ENCODE assay signal across 8 cellular contexts in the genomic region with DNA sequence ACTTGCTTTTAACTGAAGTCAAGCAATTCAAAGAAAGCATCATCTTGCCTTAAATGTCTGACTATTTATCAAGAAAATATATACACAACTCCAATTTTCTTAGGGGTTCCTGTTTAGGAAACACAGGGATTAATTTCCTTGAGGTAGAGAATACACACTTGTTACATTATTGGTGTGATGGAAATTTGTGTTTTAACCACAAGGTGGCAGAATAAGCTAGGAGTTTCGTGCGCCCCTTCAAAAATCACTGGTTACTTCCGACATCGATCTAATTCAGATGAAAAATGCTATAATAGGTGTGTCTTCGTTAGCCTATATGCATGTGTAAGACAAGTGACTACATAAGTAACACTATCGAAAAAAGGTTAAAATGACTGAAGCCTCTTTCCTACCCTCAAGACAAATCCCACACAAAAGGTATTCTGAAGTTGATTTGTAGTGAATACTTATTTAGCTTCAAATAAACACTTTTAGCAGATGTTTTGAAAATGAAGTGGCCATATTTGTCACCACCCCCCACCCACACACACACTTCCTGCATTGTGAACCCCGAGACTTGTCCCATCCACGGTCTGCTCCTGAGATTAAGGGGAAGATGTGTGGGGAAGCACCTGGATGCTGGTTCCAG.
DNase-seq lines count a peak whose midpoint lies in the region; ATAC-seq and TF ChIP-seq lines count a peak whose summit lies in the region.

No MANE protein-coding gene starts in this region.

- H4K20me1 ChIP-seq in DND-41 (ENCODE audit: insufficient read depth, low read length): no peaks in the 10 kb centered on the region

- no peaks in the 10 kb centered on the region for H3K4me1 Mint-ChIP-seq in natural killer cell

- H3K36me3 ChIP-seq in DND-41 (ENCODE audit: insufficient read depth, low read length) (no peaks in the 10 kb centered on the region), testis (ENCODE audit: low read depth, missing control alignments) (no peaks in the 10 kb centered on the region)

- H3K9me3 ChIP-seq in DND-41 (ENCODE audit: insufficient read depth, low read length, severe bottlenecking) (no peaks in the 10 kb centered on the region), testis (no peaks in the 10 kb centered on the region)

- peak; percentile 9 for DNase-seq in DND-41
- DNase-seq in LHCN-M2 (ENCODE audit: low read depth): peak; percentile 26
- DNase-seq in SKM-1 treated with dmso at 0.1 percent for 144 hours (lab: John Stamatoyannopoulos, UW; ENCODE audit: unreplicated experiment): peak; percentile 33
- DNase-seq in glomerular endothelial cell (ENCODE audit: extremely low read depth, low read depth, low spot score): peak; percentile 39
- DNase-seq in testis: no peak
- DNase-seq in activated CD4-positive, alpha-beta T cell treated with anti-CD3 and anti-CD28 coated beads for 4 hours: no peak
- no peak for DNase-seq in natural killer cell

- no peak overlapping the region for H3K4me3 Mint-ChIP-seq in natural killer cell

- peak; percentile 71 for TF ChIP-seq CTCF in DND-41 (IDR thresholded peaks at IDR 0.05; ENCODE audit: borderline replicate concordance, extremely low read depth, low read length, poor library complexity, severe bottlenecking)
- TF ChIP-seq CTCF in testis (IDR thresholded peaks at IDR 0.05): peak; percentile 50 to 66 (median 55)
- no peak for TF ChIP-seq CTCF in natural killer cell (IDR thresholded peaks at IDR 0.05)

- H3K36me3 Mint-ChIP-seq in natural killer cell: no peaks in the 10 kb centered on the region

- H3K4me3 ChIP-seq in DND-41 (ENCODE audit: low read depth in 1 of 2, low read length in 2 of 2): no peak overlapping the region
- no peak overlapping the region for H3K4me3 ChIP-seq in testis

- H3K9me3 Mint-ChIP-seq in natural killer cell: peaks cover under 1 to 7% of the 10 kb centered on the region in 2 donors

- H3K27me3 Mint-ChIP-seq in natural killer cell (ENCODE audit: low read depth in 2 of 2): no peaks in the 10 kb centered on the region

- TF ChIP-seq POLR2A in testis (IDR thresholded peaks at IDR 0.05): no peak

- H3K27me3 ChIP-seq in DND-41 (ENCODE audit: insufficient read depth, low read length, poor library complexity): no peaks in the 10 kb centered on the region
- H3K27me3 ChIP-seq in testis: no peaks in the 10 kb centered on the region

- no peaks in the 10 kb centered on the region for H3K4me1 ChIP-seq in DND-41 (ENCODE audit: insufficient read depth, low read length)
- no peaks in the 10 kb centered on the region for H3K4me1 ChIP-seq in testis

- ATAC-seq in DND-41 (ENCODE audit: insufficient read depth, low read depth) (peak; percentile 60; the same call in 2 of the 3 replicates), GM21381 (IDR thresholded peaks at IDR 0.05; ENCODE audit: unreplicated experiment) (peak; percentile 81), natural killer cell (no peak)

- H2AFZ ChIP-seq in DND-41 (ENCODE audit: low read depth, low read length): no peak overlapping the region

- intact Hi-C loops in testis (cut with DNase I; ENCODE audit: low total_unique reads): no loop called here
- intact Hi-C loops in natural killer cell (cut with micrococcal nuclease): no loop called here

- H3K27ac ChIP-seq in DND-41 (ENCODE audit: low read length) (no peak overlapping the region), testis (no peak overlapping the region)

- WGBS in testis, 2 donors: 24 to 30% methylated on average over 8 of the region's 8 CpGs

- H3K4me2 ChIP-seq in DND-41 (ENCODE audit: insufficient read depth, low read length): no peak overlapping the region

- no peak overlapping the region for H3K27ac Mint-ChIP-seq in natural killer cell

- H3K9ac ChIP-seq in DND-41 (ENCODE audit: low read depth, low read length): no peak overlapping the region

- H3K79me2 ChIP-seq in DND-41 (ENCODE audit: insufficient read depth, low read length): no peaks in the 10 kb centered on the region

Comparison
In these comparisons a context has a peak if more than half of its experiments do, and no peak if none do; other contexts are left out.
1. ATAC-seq: peak in DND-41 (single experiment) and GM21381 (single experiment); none in natural killer cell (0 of 3).
2. DNase-seq: peak in DND-41 (single experiment), LHCN-M2 (single experiment), SKM-1 treated with dmso at 0.1 percent for 144 hours (single experiment) and glomerular endothelial cell (single experiment); none in testis (single experiment), activated CD4-positive, alpha-beta T cell treated with anti-CD3 and anti-CD28 coated beads for 4 hours (0 of 2) and natural killer cell (single experiment).